Comparison of ENCODE assay signal across 7 cellular contexts in the genomic region with DNA sequence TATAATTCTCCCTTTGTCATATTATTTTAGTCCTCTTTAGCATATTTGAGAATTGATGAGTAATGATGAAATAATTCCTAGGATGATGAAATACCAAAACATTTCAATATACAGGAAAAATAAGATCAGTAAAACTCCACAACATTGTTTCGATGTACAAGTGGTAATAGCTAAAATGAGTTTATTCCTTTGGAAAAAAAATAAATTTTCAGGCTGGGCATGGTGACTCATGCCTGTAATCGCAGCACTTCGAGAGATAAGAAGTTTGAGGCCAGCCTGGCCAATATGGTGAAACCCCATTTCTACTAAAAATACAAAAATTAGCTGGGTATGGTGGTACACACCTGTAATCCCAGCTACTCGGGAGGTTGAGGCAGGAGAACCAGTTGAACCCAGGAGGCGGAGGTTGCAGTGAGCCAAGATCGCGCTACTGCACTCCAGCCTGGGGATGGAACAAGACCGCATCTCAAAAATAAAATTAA. TPM values are rescaled to one million over a fixed set of nuclear protein-coding genes. Genes with fewer than 3 reads are reported as not detected.
DNase-seq lines count a peak whose midpoint lies in the region; ATAC-seq and TF ChIP-seq lines count a peak whose summit lies in the region.
"Not testable (repeated sequence)": the region's sequence is repeated elsewhere in the genome, so short reads cannot be mapped to it uniquely, and the experiment has no call there.

No MANE protein-coding gene starts in this region.

- CTCF ChIA-PET in PC-3 (lab: Charles Lee); WTC11 (lab: Charles Lee): not testable (repeated sequence)

- H3K36me3 ChIP-seq in GM23338 (ENCODE audit: insufficient read depth) (peaks cover 10% of the 10 kb centered on the region), PC-3 (ENCODE audit: low read depth, low read length) (peaks cover 13% of the 10 kb centered on the region; the same call in 1 of the 2 replicates)

- not testable (repeated sequence) for H3K4me2 ChIP-seq in GM23338
- peak overlapping the region; percentile 59 for H3K4me2 ChIP-seq in PC-3 (ENCODE audit: low read length)

- POLR2A ChIA-PET in PC-3 (lab: Charles Lee; ENCODE audit: unreplicated experiment) = not testable (repeated sequence)
- POLR2A ChIA-PET in WTC11 (lab: Charles Lee) = interaction anchor here (3.5 kb wide), 1 partner anchor 10 kb away, joined by 17 read pairs; no protein-coding TSS in a partner anchor

- intact Hi-C loops in PC-3 (cut with micrococcal nuclease) = not testable (repeated sequence)

- not testable (repeated sequence) for H3K9ac ChIP-seq in PC-3 (ENCODE audit: low read length)

- peak overlapping the region; percentile 84; the same call in 1 of the 2 replicates for H3K27ac Mint-ChIP-seq in GM23338
- H3K27ac Mint-ChIP-seq in WTC11 = peak overlapping the region; percentile 74

- not testable (repeated sequence) for H3F3A ChIP-seq in GM23338 (replicated peaks; ENCODE audit: low read depth); PC-3 (ENCODE audit: low read length, unreplicated experiment)

- H3K4me1 Mint-ChIP-seq in GM23338 = not testable (repeated sequence)
- peaks cover 12% of the 10 kb centered on the region for H3K4me1 Mint-ChIP-seq in WTC11

- peaks cover 66% of the 10 kb centered on the region for H4K20me1 ChIP-seq in GM23338 (replicated peaks; ENCODE audit: insufficient read depth)
- H4K20me1 ChIP-seq in PC-3 (ENCODE audit: low read length) = peaks cover 23% of the 10 kb centered on the region

- not testable (repeated sequence) for ATAC-seq in GM23338, PC-3, WTC11

- H3K4me3 ChIP-seq in GM23338; PC-3 (ENCODE audit: low read length): not testable (repeated sequence)

- H3K27ac ChIP-seq in GM23338 (ENCODE audit: low read depth); PC-3 (ENCODE audit: low read length): not testable (repeated sequence)

- not testable (repeated sequence) for H3K9me3 ChIP-seq in PC-3 (ENCODE audit: low read length)

- H3K4me3 Mint-ChIP-seq in GM23338, WTC11: not testable (repeated sequence)

- not testable (repeated sequence) for H3K9me3 Mint-ChIP-seq in GM23338, WTC11

- H3K4me1 ChIP-seq in GM23338 (ENCODE audit: insufficient read depth) = not testable (repeated sequence)
- H3K4me1 ChIP-seq in PC-3 (ENCODE audit: insufficient read depth, low read length) = peaks cover 13% of the 10 kb centered on the region

- TF ChIP-seq CTCF in GM23338 (conservative IDR thresholded peaks at IDR 0.05; ENCODE audit: low read depth in 2 of 2); PC-3 (conservative IDR thresholded peaks at IDR 0.05; ENCODE audit: low read depth, low read length); WTC11 (IDR thresholded peaks at IDR 0.05): not testable (repeated sequence)

- not testable (repeated sequence) for DNase-seq in GM23338 (ENCODE audit: low spot score); WTC11 (ENCODE audit: low spot score)
- DNase-seq in PC-3 = peak; percentile 41
- DNase-seq in amniotic epithelial cell (ENCODE audit: low read depth) = peak; percentile 64
- DNase-seq in dermis blood vessel endothelial cell = peak; percentile 22
- peak; percentile 57 for DNase-seq in fibroblast of the conjunctiva (ENCODE audit: low read depth)
- DNase-seq in renal cortical epithelial cell (ENCODE audit: low read depth) = peak; percentile 19

- not testable (repeated sequence) for H2AFZ ChIP-seq in GM23338; PC-3 (ENCODE audit: low read length)

- H3K79me2 ChIP-seq in GM23338 (replicated peaks; ENCODE audit: insufficient read depth) (peaks cover 100% of the 10 kb centered on the region), PC-3 (ENCODE audit: low read length) (peaks cover 95% of the 10 kb centered on the region)

- not testable (repeated sequence) for H3K9me2 ChIP-seq in GM23338 (ENCODE audit: insufficient read depth); PC-3 (replicated peaks; ENCODE audit: low read length)

- H3K27me3 Mint-ChIP-seq in GM23338 (ENCODE audit: insufficient read depth, low read depth, poor library complexity); WTC11 (ENCODE audit: low read depth): not testable (repeated sequence)

- not testable (repeated sequence) for H3K27me3 ChIP-seq in GM23338 (ENCODE audit: insufficient read depth); PC-3 (ENCODE audit: low read length)

- H3K36me3 Mint-ChIP-seq in GM23338 (ENCODE audit: low read depth) = peaks cover 40% of the 10 kb centered on the region
- H3K36me3 Mint-ChIP-seq in WTC11 = peaks cover 22% of the 10 kb centered on the region

- BruUV-seq in PC-3 (replicated peaks; lab: Mats Ljungman, UMichigan) = TSS peak; percentile 66

RNA-seq across cellular contexts. Expression of gene SIN3A, which starts 7.5 kb away (rescaled TPM):
- 68.4 and 73.0 TPM in 2 replicates for total RNA-seq in GM23338 (2014; rRNA removed; shearing (Covaris generic))
- 22.6 and 24.3 TPM in 2 replicates for polyA plus RNA-seq in GM23338 (2016; fragmentation: Nextera tagmentation; extraction: Ambion mirVana)
- total RNA-seq in PC-3 (2014; rRNA removed) = 24.9 and 27.8 TPM in 2 replicates
- 107 to 113 TPM (median 110 TPM) in 3 replicates for total RNA-seq in WTC11 (2021)
- 32.0 and 40.8 TPM in 2 replicates for total RNA-seq in dermis blood vessel endothelial cell
- 18.8 and 66.0 TPM in 2 replicates for total RNA-seq in renal cortical epithelial cell
